8 cellular contexts compared by ENCODE assay signal in genomic region chr9:21235468-21236359, GRCh38. TPM values are rescaled to one million over a fixed set of nuclear protein-coding genes. Genes with fewer than 3 reads are reported as not detected.
DNase-seq lines count a peak whose midpoint lies in the region; ATAC-seq, FAIRE-seq and TF ChIP-seq lines count a peak whose summit lies in the region.
"Not testable (repeated sequence)": the region's sequence is repeated elsewhere in the genome, so short reads cannot be mapped to it uniquely, and the experiment has no call there.

No MANE protein-coding gene starts in this region.

- H2BK12ac ChIP-seq in mesenchymal stem cell (ENCODE audit: low read length in 2 of 2), result not testable (repeated sequence)

- H3K4ac ChIP-seq in mesenchymal stem cell (ENCODE audit: low read depth in 1 of 2, low read length in 2 of 2), result not testable (repeated sequence)

- FAIRE-seq in urothelium cell line (lab: Jason Lieb, UNC), result not testable (repeated sequence)

- H2BK120ac ChIP-seq in mesenchymal stem cell (ENCODE audit: low read depth, low read length), result not testable (repeated sequence)

- not testable (repeated sequence) for H3K14ac ChIP-seq in mesenchymal stem cell (ENCODE audit: low read length in 2 of 2)

- H3K23ac ChIP-seq in mesenchymal stem cell (ENCODE audit: low read length in 2 of 2), result not testable (repeated sequence)

- ATAC-seq in GM21576 (IDR thresholded peaks at IDR 0.05; ENCODE audit: unreplicated experiment) (peak; percentile 87), HG03442 (IDR thresholded peaks at IDR 0.05; ENCODE audit: unreplicated experiment) (peak; percentile 82)

- not testable (repeated sequence) for H3K27ac ChIP-seq in mesenchymal stem cell (ENCODE audit: low read length, poor library complexity, severe bottlenecking)

- not testable (repeated sequence) for H3K36me3 Mint-ChIP-seq in activated CD4-positive, alpha-beta T cell treated with anti-CD3 and anti-CD28 coated beads, Interleukin-2, amount 10 ng/mL, durations not matched to agents 7 days and 5 days (ENCODE audit: low read depth)

- DNase-seq in GM10248 (ENCODE audit: extremely low spot score), result peak; percentile 41
- peak; percentile 37 to 52 for DNase-seq in NCI-H524 (lab: John Stamatoyannopoulos, UW)
- peak; percentile 47 for DNase-seq in activated CD4-positive, alpha-beta T cell treated with anti-CD3 and anti-CD28 coated beads, Interleukin-2, amount 10 ng/mL, durations not matched to agents 7 days and 5 days
- DNase-seq in erythroblast (lab: John Stamatoyannopoulos, UW), result peak; percentile 2 to 32
- peak; percentile 34 for DNase-seq in mesenchymal stem cell
- peak; percentile 20 for DNase-seq in urothelium cell line (ENCODE audit: low spot score)

- H3K18ac ChIP-seq in mesenchymal stem cell (ENCODE audit: low read depth in 1 of 2, low read length in 2 of 2), result not testable (repeated sequence)

- H3K9me3 ChIP-seq in mesenchymal stem cell (ENCODE audit: control insufficient read depth, low read length), result not testable (repeated sequence)

- H2BK5ac ChIP-seq in mesenchymal stem cell (ENCODE audit: low read depth, low read length, poor library complexity, severe bottlenecking), result not testable (repeated sequence)

- not testable (repeated sequence) for H3K4me3 ChIP-seq in mesenchymal stem cell (ENCODE audit: insufficient read depth in 1 of 2, low read depth in 1 of 2, low read length in 2 of 2)

- not testable (repeated sequence) for TF ChIP-seq POLR2A in erythroblast (IDR thresholded peaks at IDR 0.05; ENCODE audit: low read length)

- peak overlapping the region; percentile 53 for H3K9ac ChIP-seq in mesenchymal stem cell (ENCODE audit: low read length)

- H3K9me3 Mint-ChIP-seq in activated CD4-positive, alpha-beta T cell treated with anti-CD3 and anti-CD28 coated beads, Interleukin-2, amount 10 ng/mL, durations not matched to agents 7 days and 5 days, result not testable (repeated sequence)

- H3K27me3 ChIP-seq in mesenchymal stem cell (ENCODE audit: control insufficient read depth in 1 of 2, insufficient read depth in 1 of 2, low read length in 2 of 2), result peaks cover 14 to 18% of the 10 kb centered on the region in 2 experiments

- not testable (repeated sequence) for H2AK5ac ChIP-seq in mesenchymal stem cell (ENCODE audit: low read length, severe bottlenecking)

- not testable (repeated sequence) for H3K27ac Mint-ChIP-seq in activated CD4-positive, alpha-beta T cell treated with anti-CD3 and anti-CD28 coated beads, Interleukin-2, amount 10 ng/mL, durations not matched to agents 7 days and 5 days

- CTCF ChIA-PET in GM10248 (lab: Yijun Ruan, JAX), result interaction anchor here (0.6 to 3.6 kb wide), 27 partner anchors 8 to 573 kb away, joined by 3 to 27 read pairs (median 4); no protein-coding TSS in a partner anchor
- CTCF ChIA-PET in activated CD4-positive, alpha-beta T cell treated with anti-CD3 and anti-CD28 coated beads, Interleukin-2, amount 10 ng/mL, durations not matched to agents 7 days and 5 days (lab: Charles Lee), result interaction anchor here (0.7 kb wide), 2 partner anchors 16 to 199 kb away, joined by 3 read pairs; no protein-coding TSS in a partner anchor

- TF ChIP-seq CTCF in GM10248 (IDR thresholded peaks at IDR 0.05; ENCODE audit: control extremely low read depth, extremely low read depth, low read depth, missing control alignments), result peak; percentile 87

- not testable (repeated sequence) for H3K4me2 ChIP-seq in mesenchymal stem cell (ENCODE audit: low read length, poor library complexity, severe bottlenecking)

- not testable (repeated sequence) for H3K4me1 ChIP-seq in mesenchymal stem cell (ENCODE audit: control insufficient read depth, insufficient read depth, low read depth, low read length)

- not testable (repeated sequence) for H4K8ac ChIP-seq in mesenchymal stem cell (ENCODE audit: low read length)

- H2AFZ ChIP-seq in mesenchymal stem cell (ENCODE audit: low read depth, low read length), result not testable (repeated sequence)

- H3K4me1 Mint-ChIP-seq in activated CD4-positive, alpha-beta T cell treated with anti-CD3 and anti-CD28 coated beads, Interleukin-2, amount 10 ng/mL, durations not matched to agents 7 days and 5 days, result not testable (repeated sequence)

- H3K36me3 ChIP-seq in mesenchymal stem cell (ENCODE audit: control insufficient read depth in 1 of 2, insufficient read depth in 2 of 2, low read depth in 1 of 2, low read length in 2 of 2), result not testable (repeated sequence)

- not testable (repeated sequence) for H4K91ac ChIP-seq in mesenchymal stem cell (ENCODE audit: low read length)

- H3K79me1 ChIP-seq in mesenchymal stem cell (replicated peaks; ENCODE audit: low read length, poor library complexity, severe bottlenecking), result not testable (repeated sequence)

- peaks cover 19% of the 10 kb centered on the region for H3K27me3 Mint-ChIP-seq in activated CD4-positive, alpha-beta T cell treated with anti-CD3 and anti-CD28 coated beads, Interleukin-2, amount 10 ng/mL, durations not matched to agents 7 days and 5 days

- H3K4me3 Mint-ChIP-seq in activated CD4-positive, alpha-beta T cell treated with anti-CD3 and anti-CD28 coated beads, Interleukin-2, amount 10 ng/mL, durations not matched to agents 7 days and 5 days, result not testable (repeated sequence)

- H2BK15ac ChIP-seq in mesenchymal stem cell (ENCODE audit: low read depth, poor library complexity, severe bottlenecking), result not testable (repeated sequence)

- POLR2A ChIA-PET in GM10248 (lab: Yijun Ruan, JAX), result not testable (repeated sequence)
- POLR2A ChIA-PET in activated CD4-positive, alpha-beta T cell treated with anti-CD3 and anti-CD28 coated beads, Interleukin-2, amount 10 ng/mL, durations not matched to agents 7 days and 5 days (lab: Charles Lee), result interaction anchor here (0.6 kb wide), 1 partner anchor 15 kb away, joined by 4 read pairs; no protein-coding TSS in a partner anchor

- WGBS in mesenchymal stem cell, result 55% methylated on average over 4 of the region's 8 CpGs

RNA-seq across cellular contexts. Expression of gene IFNA14, which starts 4.1 kb away (rescaled TPM):
- total RNA-seq in activated CD4-positive, alpha-beta T cell treated with anti-CD3 and anti-CD28 coated beads, Interleukin-2, amount 10 ng/mL, durations not matched to agents 7 days and 5 days, result not detected
- polyA plus RNA-seq in mesenchymal stem cell (2013, experiment 1 of 2), result not detected
- not detected for polyA plus RNA-seq in mesenchymal stem cell (2013, experiment 2 of 2)

RNA-seq across cellular contexts. Expression of gene IFNA17, which starts 7.7 kb away (rescaled TPM):
- not detected for total RNA-seq in activated CD4-positive, alpha-beta T cell treated with anti-CD3 and anti-CD28 coated beads, Interleukin-2, amount 10 ng/mL, durations not matched to agents 7 days and 5 days
- not detected for polyA plus RNA-seq in mesenchymal stem cell (2013, experiment 1 of 2)
- not detected for polyA plus RNA-seq in mesenchymal stem cell (2013, experiment 2 of 2)

RNA-seq across cellular contexts. Expression of gene IFNA16, which starts 18.6 kb away (rescaled TPM):
- not detected for total RNA-seq in activated CD4-positive, alpha-beta T cell treated with anti-CD3 and anti-CD28 coated beads, Interleukin-2, amount 10 ng/mL, durations not matched to agents 7 days and 5 days
- polyA plus RNA-seq in mesenchymal stem cell (2013, experiment 1 of 2), result not detected
- not detected for polyA plus RNA-seq in mesenchymal stem cell (2013, experiment 2 of 2)

RNA-seq across cellular contexts. Expression of gene IFNA10, which starts 28.8 kb away (rescaled TPM):
- total RNA-seq in activated CD4-positive, alpha-beta T cell treated with anti-CD3 and anti-CD28 coated beads, Interleukin-2, amount 10 ng/mL, durations not matched to agents 7 days and 5 days, result not detected
- not detected for polyA plus RNA-seq in mesenchymal stem cell (2013, experiment 1 of 2)
- not detected for polyA plus RNA-seq in mesenchymal stem cell (2013, experiment 2 of 2)

RNA-seq across cellular contexts. Expression of gene IFNA7, which starts 33.7 kb away (rescaled TPM):
- not detected for total RNA-seq in activated CD4-positive, alpha-beta T cell treated with anti-CD3 and anti-CD28 coated beads, Interleukin-2, amount 10 ng/mL, durations not matched to agents 7 days and 5 days
- polyA plus RNA-seq in mesenchymal stem cell (2013, experiment 1 of 2), result not detected
- polyA plus RNA-seq in mesenchymal stem cell (2013, experiment 2 of 2), result not detected
